In genomic region chr20:45975686-45976085, GRCh38 we compare ENCODE assay signal across 2 cellular contexts.
TF ChIP-seq lines count a peak whose summit lies in the region.

No MANE protein-coding gene starts in this region.

TF ChIP-seq in K562, 482 proteins besides CTCF, POLR2A, EP300 and RAD21:
- no peak for TF ChIP-seq RBM17 (IDR thresholded peaks at IDR 0.05; ENCODE audit: borderline replicate concordance, low read depth, low read length)
- no peak for TF ChIP-seq BRD9 (IDR thresholded peaks at IDR 0.05; ENCODE audit: low read depth, partially characterized antibody)
- no peak for TF ChIP-seq ZFX (CRISPR knock-in tag; IDR thresholded peaks at IDR 0.05)
- TF ChIP-seq PATZ1 (CRISPR knock-in tag; IDR thresholded peaks at IDR 0.05; ENCODE audit: borderline replicate concordance) = no peak
- no peak for TF ChIP-seq ZBTB7A (IDR thresholded peaks at IDR 0.05; ENCODE audit: borderline replicate concordance, control insufficient read depth, low read depth, low read length)
- no peak for TF ChIP-seq ZNF143 (CRISPR knock-in tag; IDR thresholded peaks at IDR 0.05)
- TF ChIP-seq SRSF9 (IDR thresholded peaks at IDR 0.05; ENCODE audit: borderline replicate concordance, low read depth, low read length) = no peak
- TF ChIP-seq ZBTB5 (IDR thresholded peaks at IDR 0.05) = no peak
- TF ChIP-seq ZMIZ1 (IDR thresholded peaks at IDR 0.05; ENCODE audit: low read depth in 2 of 2, low read length in 2 of 2) = no peak
- TF ChIP-seq NCOA4 (IDR thresholded peaks at IDR 0.05; ENCODE audit: partially characterized antibody) = no peak

TF ChIP-seq in HepG2, 621 proteins besides CTCF, POLR2A, EP300 and RAD21:
- TF ChIP-seq ZNF782 (CRISPR knock-in tag; IDR thresholded peaks at IDR 0.05; ENCODE audit: borderline replicate concordance) (no peak), PHF8 (CRISPR knock-in tag; IDR thresholded peaks at IDR 0.05) (0 out of 2 replicates have a peak, but pooled peaks have one; percentile 19), ATF1 (CRISPR knock-in tag; IDR thresholded peaks at IDR 0.05) (no peak)
TF ChIP-seq in HepG2: peak in this region for 1.
